ENCODE assay signal across 1 cellular context in the genomic region with DNA sequence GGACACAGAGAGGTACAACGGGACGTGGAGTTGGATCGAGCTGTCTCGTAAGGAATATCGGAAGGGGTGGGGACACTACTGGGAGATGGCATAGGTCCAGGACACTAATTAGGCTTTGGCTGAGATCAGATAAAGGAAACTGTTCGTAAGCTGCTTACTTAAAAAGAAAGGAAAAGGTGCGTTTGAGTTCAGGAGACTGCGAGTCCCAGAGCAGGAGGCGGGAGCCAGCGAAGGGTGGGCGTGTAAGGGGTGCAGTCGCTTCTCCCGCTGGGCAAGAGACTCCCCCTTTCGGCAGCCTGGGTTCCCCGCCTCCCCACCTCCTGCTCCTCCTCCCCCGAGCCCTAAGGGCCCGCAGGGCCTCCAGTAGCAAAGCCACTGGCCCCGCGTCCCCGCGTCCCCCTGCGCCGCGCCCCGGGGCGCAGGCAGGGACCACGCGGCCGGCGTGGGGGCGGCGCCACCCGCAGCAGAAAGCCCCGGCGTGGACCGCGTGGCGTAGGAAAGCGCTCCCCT.
A peak's percentile ranks its signal among the peaks of the same experiment; 100 is the strongest.
TF ChIP-seq lines count a peak whose summit lies in the region.

No MANE protein-coding gene starts in this region.

TF ChIP-seq in HEK293, 187 proteins besides CTCF, POLR2A, EP300 and RAD21 (continued from another document):
- TF ChIP-seq, protein P1, sequence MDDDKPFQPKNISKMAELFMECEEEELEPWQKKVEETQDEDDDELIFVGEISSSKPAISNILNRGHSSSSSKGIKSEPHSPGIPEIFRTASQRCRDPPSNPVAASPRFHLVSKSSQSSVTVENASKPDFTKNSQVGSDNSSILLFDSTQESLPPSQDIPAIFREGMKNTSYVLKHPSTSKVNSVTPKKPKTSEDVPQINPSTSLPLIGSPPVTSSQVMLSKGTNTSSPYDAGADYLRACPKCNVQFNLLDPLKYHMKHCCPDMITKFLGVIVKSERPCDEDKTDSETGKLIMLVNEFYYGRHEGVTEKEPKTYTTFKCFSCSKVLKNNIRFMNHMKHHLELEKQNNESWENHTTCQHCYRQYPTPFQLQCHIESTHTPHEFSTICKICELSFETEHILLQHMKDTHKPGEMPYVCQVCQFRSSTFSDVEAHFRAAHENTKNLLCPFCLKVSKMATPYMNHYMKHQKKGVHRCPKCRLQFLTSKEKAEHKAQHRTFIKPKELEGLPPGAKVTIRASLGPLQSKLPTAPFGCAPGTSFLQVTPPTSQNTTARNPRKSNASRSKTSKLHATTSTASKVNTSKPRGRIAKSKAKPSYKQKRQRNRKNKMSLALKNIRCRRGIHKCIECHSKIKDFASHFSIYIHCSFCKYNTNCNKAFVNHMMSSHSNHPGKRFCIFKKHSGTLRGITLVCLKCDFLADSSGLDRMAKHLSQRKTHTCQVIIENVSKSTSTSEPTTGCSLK (tag by site-specific recombination; IDR thresholded peaks at IDR 0.05) = no peak
- TF ChIP-seq ZNF510 (tag by site-specific recombination; IDR thresholded peaks at IDR 0.05; ENCODE audit: insufficient replicate concordance) (no peak), ZNF629 (tag by site-specific recombination; IDR thresholded peaks at IDR 0.05) (no peak), ZNF76 (tag by site-specific recombination; IDR thresholded peaks at IDR 0.05; ENCODE audit: borderline replicate concordance, low read depth) (no peak), ZNF114 (tag by site-specific recombination; IDR thresholded peaks at IDR 0.05) (no peak), GLIS2 (tag by site-specific recombination; IDR thresholded peaks at IDR 0.05) (no peak), ZNF707 (tag by site-specific recombination; IDR thresholded peaks at IDR 0.05) (no peak), ZNF624 (tag by site-specific recombination; IDR thresholded peaks at IDR 0.05) (no peak), ZNF670 (tag by site-specific recombination; IDR thresholded peaks at IDR 0.05; ENCODE audit: low read depth) (no peak), ZNF266 (tag by site-specific recombination; IDR thresholded peaks at IDR 0.05; ENCODE audit: low read depth) (no peak), ZNF239 (tag by site-specific recombination; IDR thresholded peaks at IDR 0.05) (no peak), BCL11B (tag by site-specific recombination; IDR thresholded peaks at IDR 0.05; ENCODE audit: low read depth) (no peak), ZNF366 (tag by site-specific recombination; conservative IDR thresholded peaks at IDR 0.05) (peak; percentile 49), ZNF843 (tag by site-specific recombination; IDR thresholded peaks at IDR 0.05) (no peak)
- TF ChIP-seq, protein P2, sequence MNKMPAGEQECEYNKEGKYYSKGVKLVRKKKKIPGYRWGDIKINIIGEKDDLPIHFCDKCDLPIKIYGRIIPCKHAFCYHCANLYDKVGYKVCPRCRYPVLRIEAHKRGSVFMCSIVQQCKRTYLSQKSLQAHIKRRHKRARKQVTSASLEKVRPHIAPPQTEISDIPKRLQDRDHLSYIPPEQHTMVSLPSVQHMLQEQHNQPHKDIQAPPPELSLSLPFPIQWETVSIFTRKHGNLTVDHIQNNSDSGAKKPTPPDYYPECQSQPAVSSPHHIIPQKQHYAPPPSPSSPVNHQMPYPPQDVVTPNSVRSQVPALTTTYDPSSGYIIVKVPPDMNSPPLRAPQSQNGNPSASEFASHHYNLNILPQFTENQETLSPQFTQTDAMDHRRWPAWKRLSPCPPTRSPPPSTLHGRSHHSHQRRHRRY (tag by site-specific recombination; IDR thresholded peaks at IDR 0.05) = no peak
- TF ChIP-seq, protein P3, sequence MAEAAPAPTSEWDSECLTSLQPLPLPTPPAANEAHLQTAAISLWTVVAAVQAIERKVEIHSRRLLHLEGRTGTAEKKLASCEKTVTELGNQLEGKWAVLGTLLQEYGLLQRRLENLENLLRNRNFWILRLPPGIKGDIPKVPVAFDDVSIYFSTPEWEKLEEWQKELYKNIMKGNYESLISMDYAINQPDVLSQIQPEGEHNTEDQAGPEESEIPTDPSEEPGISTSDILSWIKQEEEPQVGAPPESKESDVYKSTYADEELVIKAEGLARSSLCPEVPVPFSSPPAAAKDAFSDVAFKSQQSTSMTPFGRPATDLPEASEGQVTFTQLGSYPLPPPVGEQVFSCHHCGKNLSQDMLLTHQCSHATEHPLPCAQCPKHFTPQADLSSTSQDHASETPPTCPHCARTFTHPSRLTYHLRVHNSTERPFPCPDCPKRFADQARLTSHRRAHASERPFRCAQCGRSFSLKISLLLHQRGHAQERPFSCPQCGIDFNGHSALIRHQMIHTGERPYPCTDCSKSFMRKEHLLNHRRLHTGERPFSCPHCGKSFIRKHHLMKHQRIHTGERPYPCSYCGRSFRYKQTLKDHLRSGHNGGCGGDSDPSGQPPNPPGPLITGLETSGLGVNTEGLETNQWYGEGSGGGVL (tag by site-specific recombination; IDR thresholded peaks at IDR 0.05) = no peak
TF ChIP-seq in HEK293: peak in this region for 26.
